Comparison of ENCODE assay signal across 21 cellular contexts in the genomic region with DNA sequence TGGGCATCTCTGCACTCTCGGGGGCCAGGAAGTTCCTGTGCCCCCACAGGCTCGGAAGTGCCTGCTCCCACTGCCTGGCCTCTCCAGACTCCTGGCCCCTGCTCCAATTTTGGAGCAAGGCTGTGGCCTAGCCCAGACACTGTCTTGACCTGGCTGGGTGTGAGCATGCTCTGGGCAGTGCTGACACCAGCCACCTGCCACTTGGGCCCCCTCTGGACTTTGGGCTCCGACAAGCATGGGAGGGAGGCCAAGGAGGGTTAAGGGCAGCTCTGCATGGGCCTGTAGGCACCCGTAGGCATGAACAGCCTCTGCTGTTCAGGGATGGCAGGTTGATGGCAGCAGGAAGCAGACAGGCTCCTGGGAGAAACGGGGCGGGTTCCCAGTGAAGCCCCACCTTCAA. TPM values are rescaled to one million over a fixed set of nuclear protein-coding genes. Genes with fewer than 3 reads are reported as not detected.
A peak's percentile ranks its signal among the peaks of the same experiment; 100 is the strongest.
DNase-seq lines count a peak whose midpoint lies in the region; ATAC-seq and TF ChIP-seq lines count a peak whose summit lies in the region.
"Had no signal": no experiment of that assay in that cellular context is flagged by ENCODE, and none has a peak within 500 bp of the region (broad histone marks: within the 10 kb centered on the region; RNA-seq: fewer than 3 reads in every experiment).

No MANE protein-coding gene starts in this region.

- H3K27me3 Mint-ChIP-seq in chondrocyte (ENCODE audit: low read depth): no peaks in the 10 kb centered on the region
- H3K27me3 Mint-ChIP-seq: CD4-positive, alpha-beta T cell; CD8-positive, alpha-beta memory T cell had no signal

- no peaks in the 10 kb centered on the region for H3K36me3 Mint-ChIP-seq in chondrocyte (ENCODE audit: low read depth)
- H3K36me3 Mint-ChIP-seq: CD14-positive monocyte; CD8-positive, alpha-beta memory T cell had no signal

- H2AFZ ChIP-seq in DND-41 (ENCODE audit: low read depth, low read length) (no peak overlapping the region), neuronal stem cell (ENCODE audit: low read length) (no peak overlapping the region)
- H2AFZ ChIP-seq: GM23248 had no signal

- TF ChIP-seq CTCF in DND-41 (IDR thresholded peaks at IDR 0.05; ENCODE audit: borderline replicate concordance, extremely low read depth, low read length, poor library complexity, severe bottlenecking) (no peak), chondrocyte (IDR thresholded peaks at IDR 0.05) (no peak)

- DNase-seq in DND-41 (no peak), chondrocyte (ENCODE audit: low spot score) (peak; percentile 70), neuronal stem cell (ENCODE audit: low spot score) (no peak), NCI-H1436 treated with DMSO at 0.1 percent for 48 hours (lab: John Stamatoyannopoulos, UW) (no peak)
- DNase-seq: 8988T; ACHN; AML-193; BE2C; CD4-positive, alpha-beta T cell; CD8-positive, alpha-beta memory T cell; DMS 273 treated with DMSO at 0.1 percent for 48 hours; DMS79; GF-D8; GM23248; H7; HCEC 1CT had no signal

- H3K4me2 ChIP-seq in DND-41 (ENCODE audit: insufficient read depth, low read length) (no peak overlapping the region), neuronal stem cell (ENCODE audit: insufficient read depth, low read length, poor library complexity, severe bottlenecking) (no peak overlapping the region)
- H3K4me2 ChIP-seq: A549; BLaER1 treated with 17β-estradiol and CSF1 and Interleukin-3, amounts not matched to agents 10 nM and 100 nM had no signal

- no peak overlapping the region for H2BK12ac ChIP-seq in neuronal stem cell (ENCODE audit: low read length)

- H3K4me3 Mint-ChIP-seq in chondrocyte (ENCODE audit: unreplicated experiment): no peak overlapping the region
- H3K4me3 Mint-ChIP-seq: CD14-positive monocyte; CD4-positive, alpha-beta T cell; CD8-positive, alpha-beta memory T cell had no signal

- H2AK5ac ChIP-seq in neuronal stem cell (ENCODE audit: low read depth, low read length): no peak overlapping the region

- no peak overlapping the region for H3K9ac ChIP-seq in DND-41 (ENCODE audit: low read depth, low read length)
- peak overlapping the region; percentile 60 for H3K9ac ChIP-seq in neuronal stem cell (ENCODE audit: low read depth, low read length, poor library complexity)
- H3K9ac ChIP-seq: BLaER1 treated with 17β-estradiol and CSF1 and Interleukin-3, amounts not matched to agents 10 nM and 100 nM; GM23248 had no signal

- H3K4ac ChIP-seq in neuronal stem cell (ENCODE audit: low read length): no peak overlapping the region

- H3K4me3 ChIP-seq in DND-41 (ENCODE audit: low read depth in 1 of 2, low read length in 2 of 2): no peak overlapping the region
- no peak overlapping the region for H3K4me3 ChIP-seq in neuronal stem cell (ENCODE audit: low read length in 2 of 2)
- H3K4me3 ChIP-seq: A549; BLaER1 treated with 17β-estradiol and CSF1 and Interleukin-3, amounts not matched to agents 10 nM and 100 nM; GM23248 had no signal

- H2BK5ac ChIP-seq in neuronal stem cell (ENCODE audit: low read length): peak overlapping the region; percentile 53

- no peaks in the 10 kb centered on the region for H3K79me1 ChIP-seq in neuronal stem cell (ENCODE audit: low read depth, low read length)

- H3K27ac Mint-ChIP-seq in chondrocyte (ENCODE audit: unreplicated experiment): no peak overlapping the region
- H3K27ac Mint-ChIP-seq: CD14-positive monocyte; CD4-positive, alpha-beta T cell had no signal

- ATAC-seq in DND-41 (ENCODE audit: insufficient read depth, low read depth) (no peak), HG02840 (IDR thresholded peaks at IDR 0.05; ENCODE audit: low FRiP score, unreplicated experiment) (no peak), GM18520 (IDR thresholded peaks at IDR 0.05; ENCODE audit: unreplicated experiment) (no peak)
- ATAC-seq: A549 had no signal

- no peaks in the 10 kb centered on the region for H3K9me3 Mint-ChIP-seq in chondrocyte (ENCODE audit: low read depth)
- H3K9me3 Mint-ChIP-seq: CD4-positive, alpha-beta T cell; CD8-positive, alpha-beta memory T cell had no signal

- H3K18ac ChIP-seq in neuronal stem cell (ENCODE audit: low read length): peak overlapping the region; percentile 35

- H3K4me1 ChIP-seq in DND-41 (ENCODE audit: insufficient read depth, low read length) (peaks cover 15% of the 10 kb centered on the region), neuronal stem cell (ENCODE audit: control insufficient read depth in 2 of 2, insufficient read depth in 1 of 2, low read depth in 1 of 2, low read length in 2 of 2) (peaks cover 0 to 11% of the 10 kb centered on the region in 2 donors)
- H3K4me1 ChIP-seq: BE2C had no signal

- H3K14ac ChIP-seq in neuronal stem cell (ENCODE audit: low read length): peak overlapping the region; percentile 63

- no peak overlapping the region for H4K91ac ChIP-seq in neuronal stem cell (ENCODE audit: low read depth, low read length, poor library complexity)

- no peak overlapping the region for H2BK120ac ChIP-seq in neuronal stem cell (ENCODE audit: low read depth, low read length)

- no peaks in the 10 kb centered on the region for H4K20me1 ChIP-seq in DND-41 (ENCODE audit: insufficient read depth, low read length)
- H4K20me1 ChIP-seq: BLaER1 treated with 17β-estradiol and CSF1 and Interleukin-3, amounts not matched to agents 10 nM and 100 nM had no signal

- H3K27ac ChIP-seq in DND-41 (ENCODE audit: low read length) (peak overlapping the region; percentile 33), neuronal stem cell (replicated peaks; ENCODE audit: low read length) (no peak overlapping the region)
- H3K27ac ChIP-seq: A549; BLaER1 treated with 17β-estradiol and CSF1 and Interleukin-3, amounts not matched to agents 10 nM and 100 nM; GM23248 had no signal

- no peak overlapping the region for H4K8ac ChIP-seq in neuronal stem cell (ENCODE audit: low read depth, low read length)

- no peak overlapping the region for H2BK15ac ChIP-seq in neuronal stem cell (ENCODE audit: low read length)

- no peak overlapping the region for H3K23ac ChIP-seq in neuronal stem cell (ENCODE audit: low read depth, low read length, poor library complexity)

- H3K79me2 ChIP-seq in DND-41 (ENCODE audit: insufficient read depth, low read length): no peaks in the 10 kb centered on the region

- H3K9me3 ChIP-seq in DND-41 (ENCODE audit: insufficient read depth, low read length, severe bottlenecking): peaks cover 3% of the 10 kb centered on the region
- peaks cover 0 to 8% of the 10 kb centered on the region in 2 donors for H3K9me3 ChIP-seq in neuronal stem cell (replicated peaks in 1 of 2; ENCODE audit: control insufficient read depth in 2 of 2, insufficient read depth in 1 of 2, low read depth in 1 of 2, low read length in 2 of 2)
- H3K9me3 ChIP-seq: A549, BE2C had no signal

- no CpG with 5 or more reads among the region's 6 CpGs for WGBS in neuronal stem cell (ENCODE audit: extremely low coverage in 2 of 2, insufficient read length in 2 of 2, insufficient replicate concordance in 1 of 2), 2 donors

- H3K4me1 Mint-ChIP-seq in chondrocyte (ENCODE audit: low read depth): peaks cover 15% of the 10 kb centered on the region
- H3K4me1 Mint-ChIP-seq: CD14-positive monocyte; CD8-positive, alpha-beta memory T cell had no signal

- H3K36me3 ChIP-seq in DND-41 (ENCODE audit: insufficient read depth, low read length) (no peaks in the 10 kb centered on the region), neuronal stem cell (replicated peaks in 1 of 2; ENCODE audit: control insufficient read depth in 2 of 2, insufficient read depth in 2 of 2, low read length in 2 of 2) (no peaks in the 10 kb centered on the region)
- H3K36me3 ChIP-seq: BE2C; BLaER1 treated with 17β-estradiol and CSF1 and Interleukin-3, amounts not matched to agents 10 nM and 100 nM had no signal

- no peaks in the 10 kb centered on the region for H3K27me3 ChIP-seq in DND-41 (ENCODE audit: insufficient read depth, low read length, poor library complexity)
- H3K27me3 ChIP-seq in neuronal stem cell (ENCODE audit: control insufficient read depth in 3 of 3, insufficient read depth in 3 of 3, low read depth in 1 of 3, low read length in 3 of 3): peaks cover 0 to 44% (median 0%) of the 10 kb centered on the region in 3 experiments
- H3K27me3 ChIP-seq: BE2C; BLaER1 treated with 17β-estradiol and CSF1 and Interleukin-3, amounts not matched to agents 10 nM and 100 nM had no signal

RNA-seq across cellular contexts. Expression of a gene that starts 26.0 kb away (rescaled TPM):
- total RNA-seq in chondrocyte: 29.1 to 37.5 TPM (median 29.6 TPM) in 3 replicates
- 49.8 TPM for polyA plus RNA-seq in neuronal stem cell (2013, experiment 1 of 2)
- 52.2 TPM for polyA plus RNA-seq in neuronal stem cell (2013, experiment 2 of 2)

RNA-seq across cellular contexts. Expression of a gene that starts 48.9 kb away (rescaled TPM):
- 29.3 to 34.5 TPM (median 33.9 TPM) in 3 replicates for total RNA-seq in chondrocyte
- polyA plus RNA-seq in neuronal stem cell (2013, experiment 1 of 2): 11.0 TPM
- polyA plus RNA-seq in neuronal stem cell (2013, experiment 2 of 2): 11.2 TPM
- polyA plus RNA-seq: CD14-positive monocyte had no signal
